In genomic region chr13:113728571-113729054, GRCh38 we compare ENCODE assay signal across 1 cellular context.
TF ChIP-seq lines count a peak whose summit lies in the region.

No MANE protein-coding gene starts in this region.

TF ChIP-seq in IMR-90, 13 proteins besides CTCF, POLR2A, EP300 and RAD21 (continued from another document):
- TF ChIP-seq, protein P1, sequence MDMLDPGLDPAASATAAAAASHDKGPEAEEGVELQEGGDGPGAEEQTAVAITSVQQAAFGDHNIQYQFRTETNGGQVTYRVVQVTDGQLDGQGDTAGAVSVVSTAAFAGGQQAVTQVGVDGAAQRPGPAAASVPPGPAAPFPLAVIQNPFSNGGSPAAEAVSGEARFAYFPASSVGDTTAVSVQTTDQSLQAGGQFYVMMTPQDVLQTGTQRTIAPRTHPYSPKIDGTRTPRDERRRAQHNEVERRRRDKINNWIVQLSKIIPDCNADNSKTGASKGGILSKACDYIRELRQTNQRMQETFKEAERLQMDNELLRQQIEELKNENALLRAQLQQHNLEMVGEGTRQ (IDR thresholded peaks at IDR 0.05; ENCODE audit: low read depth, low read length): no peak
- TF ChIP-seq SMC3 (IDR thresholded peaks at IDR 0.05; ENCODE audit: low read depth, low read length) (no peak), MAFK (IDR thresholded peaks at IDR 0.05; ENCODE audit: low read depth, low read length) (no peak), MAZ (IDR thresholded peaks at IDR 0.05; ENCODE audit: borderline replicate concordance, low read depth, low read length) (no peak), CHD1 (IDR thresholded peaks at IDR 0.05; ENCODE audit: low read depth, low read length) (no peak), BHLHE40 (IDR thresholded peaks at IDR 0.05; ENCODE audit: low read depth, low read length) (no peak)
- TF ChIP-seq, protein P2, sequence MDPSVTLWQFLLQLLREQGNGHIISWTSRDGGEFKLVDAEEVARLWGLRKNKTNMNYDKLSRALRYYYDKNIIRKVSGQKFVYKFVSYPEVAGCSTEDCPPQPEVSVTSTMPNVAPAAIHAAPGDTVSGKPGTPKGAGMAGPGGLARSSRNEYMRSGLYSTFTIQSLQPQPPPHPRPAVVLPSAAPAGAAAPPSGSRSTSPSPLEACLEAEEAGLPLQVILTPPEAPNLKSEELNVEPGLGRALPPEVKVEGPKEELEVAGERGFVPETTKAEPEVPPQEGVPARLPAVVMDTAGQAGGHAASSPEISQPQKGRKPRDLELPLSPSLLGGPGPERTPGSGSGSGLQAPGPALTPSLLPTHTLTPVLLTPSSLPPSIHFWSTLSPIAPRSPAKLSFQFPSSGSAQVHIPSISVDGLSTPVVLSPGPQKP (IDR thresholded peaks at IDR 0.05; ENCODE audit: borderline replicate concordance, low read depth, low read length): no peak
